7 cellular contexts compared by ENCODE assay signal in genomic region chr2:160270571-160271113, GRCh38.
DNase-seq lines count a peak whose midpoint lies in the region; TF ChIP-seq lines count a peak whose summit lies in the region.

No MANE protein-coding gene starts in this region.

- H3K36me3 ChIP-seq in HUES48 (ENCODE audit: control insufficient read depth, insufficient read depth, low read length) = peaks cover 20% of the 10 kb centered on the region
- peaks cover 0 to 22% of the 10 kb centered on the region in 2 donors for H3K36me3 ChIP-seq in adrenal gland (replicated peaks in 1 of 2)
- H3K36me3 ChIP-seq in subcutaneous abdominal adipose tissue (ENCODE audit: control insufficient read depth in 5 of 5, insufficient read depth in 5 of 5, low read length in 5 of 5) = peaks cover 15 to 32% (median 18%) of the 10 kb centered on the region in 5 donors

- H3K9ac ChIP-seq in HUES48 (ENCODE audit: low read depth, low read length) (peak overlapping the region; percentile 79), subcutaneous abdominal adipose tissue (ENCODE audit: low read length in 5 of 5) (peak overlapping the region; percentile 78 to 92 (median 87))

- peak in 1 of 6 experiments; percentile 9 for TF ChIP-seq CTCF in adrenal gland (IDR thresholded peaks at IDR 0.05)

- H3K9me3 ChIP-seq in HUES48 (ENCODE audit: control insufficient read depth, insufficient read depth, low read length) = no peaks in the 10 kb centered on the region
- no peaks in the 10 kb centered on the region for H3K9me3 ChIP-seq in adrenal gland (replicated peaks in 1 of 3)
- H3K9me3 ChIP-seq in subcutaneous abdominal adipose tissue (ENCODE audit: control insufficient read depth in 5 of 5, low read length in 5 of 5) = no peaks in the 10 kb centered on the region

- peaks cover 25% of the 10 kb centered on the region for H3K4me1 ChIP-seq in HUES48 (ENCODE audit: control insufficient read depth, insufficient read depth, low read length)
- H3K4me1 ChIP-seq in adrenal gland (replicated peaks in 1 of 2) = peaks cover 7 to 14% of the 10 kb centered on the region in 2 donors
- H3K4me1 ChIP-seq in subcutaneous abdominal adipose tissue (ENCODE audit: control insufficient read depth in 5 of 5, insufficient read depth in 5 of 5, low read length in 5 of 5) = peaks cover 0 to 32% (median 31%) of the 10 kb centered on the region in 5 donors

- H3K4me3 ChIP-seq in HUES48 (ENCODE audit: low read depth, low read length) = peak overlapping the region; percentile 60
- H3K4me3 ChIP-seq in adrenal gland = peak overlapping the region in 3 of 4 donors; percentile 2 to 55 (median 33)
- H3K4me3 ChIP-seq in subcutaneous abdominal adipose tissue (ENCODE audit: low read depth in 1 of 5, low read length in 5 of 5) = peak overlapping the region; percentile 65 to 76 (median 76)

- DNase-seq in adrenal gland = peak in 3 of 7 donors; percentile 19 to 58 (median 31)
- peak; percentile 19 for DNase-seq in iPS-NIHi7 (ENCODE audit: extremely low spot score)
- no peak for DNase-seq in posterior vena cava (ENCODE audit: low spot score)
- DNase-seq in T-helper 9 cell = no peak
- DNase-seq in ureter (ENCODE audit: low spot score) = no peak

- peak overlapping the region; percentile 84 for H3K27ac ChIP-seq in HUES48 (ENCODE audit: low read depth, low read length)
- H3K27ac ChIP-seq in adrenal gland = peak overlapping the region; percentile 72 to 96 (median 89)
- peak overlapping the region; percentile 99 for H3K27ac ChIP-seq in subcutaneous abdominal adipose tissue (ENCODE audit: low read depth, low read length)

- no peak for TF ChIP-seq POLR2A in adrenal gland (IDR thresholded peaks at IDR 0.05)

- H3K27me3 ChIP-seq in HUES48 (ENCODE audit: control insufficient read depth, insufficient read depth, low read length) (peaks cover 11% of the 10 kb centered on the region), adrenal gland (no peaks in the 10 kb centered on the region), subcutaneous abdominal adipose tissue (ENCODE audit: control insufficient read depth in 5 of 5, insufficient read depth in 4 of 5, low read length in 5 of 5) (no peaks in the 10 kb centered on the region)

- intact Hi-C loops in adrenal gland (cut with DNase I) = no loop called here
- intact Hi-C loops in posterior vena cava (cut with DNase I) = no loop called here

- 66 to 73% (median 70%) methylated on average over 15 of the region's 15 CpGs for WGBS in adrenal gland, 4 donors
